Comparison of ENCODE assay signal across 30 cellular contexts in the genomic region with DNA sequence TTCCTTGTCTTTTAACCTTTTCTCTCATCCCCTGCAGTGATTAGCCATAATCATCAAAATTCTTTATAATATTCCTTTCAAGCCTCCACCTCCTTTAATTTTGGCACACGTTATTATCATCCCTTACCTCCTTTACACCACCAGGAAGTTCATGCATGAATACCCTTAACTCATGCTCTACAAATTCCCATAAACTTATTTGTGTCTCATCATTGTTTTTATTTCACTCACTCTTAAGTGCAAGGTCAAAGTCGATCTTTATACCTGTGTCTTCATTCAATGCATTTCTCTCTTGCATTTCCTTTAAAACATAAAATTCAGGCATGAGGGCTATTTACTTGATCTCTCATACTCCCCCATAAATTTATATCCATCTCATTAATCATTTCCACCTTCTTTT.
"Had no signal": no experiment of that assay in that cellular context is flagged by ENCODE, and none has a peak within 500 bp of the region (broad histone marks: within the 10 kb centered on the region; RNA-seq: fewer than 3 reads in every experiment).

No MANE protein-coding gene starts in this region.

- H3K36me3 ChIP-seq: adrenal gland, ascending aorta, brain microvascular endothelial cell, breast epithelium, cardiac muscle cell had no signal

- H3K9me3 ChIP-seq: adrenal gland, ascending aorta, body of pancreas, breast epithelium had no signal

- H3K4me3 ChIP-seq: adrenal gland, ascending aorta, body of pancreas, breast epithelium, cardiac muscle cell had no signal

- H3K4me1 ChIP-seq: adrenal gland, ascending aorta, body of pancreas, breast epithelium had no signal

- ATAC-seq: activated naive CD4-positive, alpha-beta T cell treated with anti-CD3 and anti-CD28 coated beads, Interleukin-2, amount 50 U/mL, for 72 hours; activated naive CD8-positive, alpha-beta T cell treated with anti-CD3 and anti-CD28 coated beads, Interleukin-2, amount 50 U/mL, for 24 hours; activated T-cell treated with anti-CD3 and anti-CD28 coated beads, Interleukin-2, amount 50 U/mL, for 4 hours; activated T-cell treated with anti-CD3 and anti-CD28 coated beads, Interleukin-2, amount 50 U/mL, for 72 hours; activated T-helper 17 cell treated with anti-CD3 and anti-CD28 coated beads, Interleukin-2, amount 50 U/mL, for 72 hours; body of pancreas had no signal

- H3K27ac ChIP-seq: adrenal gland, ascending aorta, body of pancreas, brain microvascular endothelial cell, breast epithelium, cardiac muscle cell had no signal

- DNase-seq: activated effector memory CD4-positive, alpha-beta T cell treated with anti-CD3 and anti-CD28 coated beads, Interleukin-2, amount 50 U/mL, for 16 hours; activated effector memory CD4-positive, alpha-beta T cell treated with Interleukin-2 at 50 U/mL for 16 hours; activated gamma-delta T cell; activated gamma-delta T cell treated with Interleukin-2 at 50 U/mL for 16 hours; activated naive CD4-positive, alpha-beta T cell; activated naive CD4-positive, alpha-beta T cell treated with anti-CD3 and anti-CD28 coated beads for 36 hours; activated naive CD4-positive, alpha-beta T cell treated with anti-CD3 and anti-CD28 coated beads, Interleukin-2, amount 10 ng/mL, durations not matched to agents 7 days and 5 days; activated naive CD4-positive, alpha-beta T cell treated with anti-CD3 and anti-CD28 coated beads, Interleukin-2, amount 50 U/mL, for 16 hours; activated naive CD4-positive, alpha-beta T cell treated with Interleukin-2 at 50 U/mL for 16 hours; activated naive CD8-positive, alpha-beta T cell treated with anti-CD3 and anti-CD28 coated beads for 36 hours; activated naive CD8-positive, alpha-beta T cell treated with anti-CD3 and anti-CD28 coated beads, Interleukin-2, amount 10 ng/mL, durations not matched to agents 7 days and 5 days; activated naive CD8-positive, alpha-beta T cell treated with anti-CD3 and anti-CD28 coated beads, Interleukin-2, amount 50 U/mL, for 24 hours; activated T-cell treated with anti-CD3 and anti-CD28 coated beads, Interleukin-2, amount 50 U/mL, for 4 hours; activated T-cell treated with anti-CD3 and anti-CD28 coated beads, Interleukin-2, amount 50 U/mL, for 48 hours; activated T-cell treated with anti-CD3 and anti-CD28 coated beads, Interleukin-2, amount 50 U/mL, for 72 hours; adrenal gland; amniotic stem cell; amygdala; anterior cingulate cortex; aorta; body of pancreas; brain microvascular endothelial cell; caudate nucleus; central memory CD4-positive, alpha-beta T cell; cerebellar nuclear complex had no signal

- H3K27me3 ChIP-seq: adrenal gland, ascending aorta, body of pancreas, brain microvascular endothelial cell, breast epithelium, cardiac muscle cell had no signal
